Comparison of ENCODE assay signal across 12 cellular contexts in genomic region chr10:35493196-35494118, GRCh38.
DNase-seq lines count a peak whose midpoint lies in the region; ATAC-seq and TF ChIP-seq lines count a peak whose summit lies in the region.
"Had no signal": no experiment of that assay in that cellular context is flagged by ENCODE, and none has a peak within 500 bp of the region (broad histone marks: within the 10 kb centered on the region; RNA-seq: fewer than 3 reads in every experiment).

No MANE protein-coding gene starts in this region.

- TF ChIP-seq POLR2A in transverse colon (IDR thresholded peaks at IDR 0.05) = no peak

- intact Hi-C loops in transverse colon (cut with DNase I; ENCODE audit: low total_unique reads) = no loop called here

- no peaks in the 10 kb centered on the region for H3K27me3 Mint-ChIP-seq in activated naive CD4-positive, alpha-beta T cell treated with anti-CD3 and anti-CD28 coated beads, Interleukin-2, amount 10 ng/mL, durations not matched to agents 7 days and 5 days

- H3K4me1 ChIP-seq in transverse colon = peaks cover 0 to 35% (median 10%) of the 10 kb centered on the region in 4 donors

- CTCF ChIA-PET in activated naive CD4-positive, alpha-beta T cell treated with anti-CD3 and anti-CD28 coated beads, Interleukin-2, amount 10 ng/mL, durations not matched to agents 7 days and 5 days (lab: Charles Lee) = no interaction called here

- H3K27ac ChIP-seq in transverse colon = no peak overlapping the region
- H3K27ac ChIP-seq: tibial nerve, WERI-Rb-1 had no signal

- TF ChIP-seq CTCF in transverse colon (IDR thresholded peaks at IDR 0.05) = no peak

- no peak for TF ChIP-seq EP300 in transverse colon (IDR thresholded peaks at IDR 0.05; ENCODE audit: low read depth)

- no peak overlapping the region for H3K4me3 ChIP-seq in transverse colon
- H3K4me3 ChIP-seq: MG63, tibial nerve had no signal

- peaks cover 15% of the 10 kb centered on the region for H3K4me1 Mint-ChIP-seq in activated naive CD4-positive, alpha-beta T cell treated with anti-CD3 and anti-CD28 coated beads, Interleukin-2, amount 10 ng/mL, durations not matched to agents 7 days and 5 days

- 20 to 59% methylated on average over 3 to 9 of the region's 9 CpGs for WGBS in transverse colon (ENCODE audit: low coverage in 1 of 2), 2 donors

- peak overlapping the region; percentile 14 for H3K27ac Mint-ChIP-seq in activated naive CD4-positive, alpha-beta T cell treated with anti-CD3 and anti-CD28 coated beads, Interleukin-2, amount 10 ng/mL, durations not matched to agents 7 days and 5 days

- no peaks in the 10 kb centered on the region for H3K9me3 ChIP-seq in transverse colon
- H3K9me3 ChIP-seq: MG63, tibial nerve had no signal

- in situ Hi-C loops in transverse colon (cut with MboI; ENCODE audit: low pct_ligation_motif_present in 1 of 4, low pct_unique_long_range_greater_than_20kb in 1 of 4, low sequenced_read_pairs in 3 of 4) = no loop called here

- no peaks in the 10 kb centered on the region for H3K36me3 ChIP-seq in transverse colon
- H3K36me3 ChIP-seq: MG63, WERI-Rb-1 had no signal

- no peak overlapping the region for H3K4me3 Mint-ChIP-seq in activated naive CD4-positive, alpha-beta T cell treated with anti-CD3 and anti-CD28 coated beads, Interleukin-2, amount 10 ng/mL, durations not matched to agents 7 days and 5 days

- no peaks in the 10 kb centered on the region for H3K9me3 Mint-ChIP-seq in activated naive CD4-positive, alpha-beta T cell treated with anti-CD3 and anti-CD28 coated beads, Interleukin-2, amount 10 ng/mL, durations not matched to agents 7 days and 5 days

- no peak for DNase-seq in activated naive CD4-positive, alpha-beta T cell treated with anti-CD3 and anti-CD28 coated beads, Interleukin-2, amount 10 ng/mL, durations not matched to agents 7 days and 5 days
- DNase-seq in activated naive CD4-positive, alpha-beta T cell treated with anti-CD3 and anti-CD28 coated beads, Interleukin-2, amount 50 U/mL, for 16 hours = no peak
- DNase-seq in amniotic epithelial cell (ENCODE audit: low read depth) (peak; percentile 66), iris pigment epithelial cell (ENCODE audit: low read depth) (peak; percentile 37), transverse colon (peak; percentile 38), HK-2 (ENCODE audit: unreplicated experiment) (no peak)
- DNase-seq: activated gamma-delta T cell treated with Interleukin-2 at 50 U/mL for 16 hours, MG63, WERI-Rb-1 had no signal

- no peaks in the 10 kb centered on the region for H3K27me3 ChIP-seq in transverse colon
- H3K27me3 ChIP-seq: MG63, tibial nerve had no signal

- no peak for ATAC-seq in HG03521 (IDR thresholded peaks at IDR 0.05; ENCODE audit: unreplicated experiment)
- no peak for ATAC-seq in HG02870 (IDR thresholded peaks at IDR 0.05; ENCODE audit: unreplicated experiment)

- H3K36me3 Mint-ChIP-seq in activated naive CD4-positive, alpha-beta T cell treated with anti-CD3 and anti-CD28 coated beads, Interleukin-2, amount 10 ng/mL, durations not matched to agents 7 days and 5 days = peaks cover 7% of the 10 kb centered on the region

Comparison
In these comparisons a context has a peak if more than half of its experiments do, and no peak if none do; other contexts are left out.
1. DNase-seq: peak in amniotic epithelial cell (single experiment), iris pigment epithelial cell (single experiment) and transverse colon (single experiment); none in activated naive CD4-positive, alpha-beta T cell treated with anti-CD3 and anti-CD28 coated beads, Interleukin-2, amount 10 ng/mL, durations not matched to agents 7 days and 5 days (single experiment), activated naive CD4-positive, alpha-beta T cell treated with anti-CD3 and anti-CD28 coated beads, Interleukin-2, amount 50 U/mL, for 16 hours (single experiment) and HK-2 (single experiment).